Comparison of ENCODE assay signal across 28 cellular contexts in genomic region chr5:12162863-12163262, GRCh38.
"Had no signal": no experiment of that assay in that cellular context is flagged by ENCODE, and none has a peak within 500 bp of the region (broad histone marks: within the 10 kb centered on the region; RNA-seq: fewer than 3 reads in every experiment).

No MANE protein-coding gene starts in this region.

- H3K4me1 ChIP-seq: colonic mucosa, esophagus squamous epithelium, gastrocnemius medialis, heart right ventricle, left lung, lower lobe of right lung had no signal

- DNase-seq: colonic mucosa; cortex of kidney; effector CD8-positive, alpha-beta T cell; effector memory CD8-positive, alpha-beta T cell; endodermal cell; erythroblast; esophagus squamous epithelium; foreskin fibroblast; foreskin melanocyte; gastrocnemius medialis; glutamatergic neuron; head of caudate nucleus; heart right ventricle; hippocampal formation; left cardiac atrium; left lung; left ventricle myocardium superior; lower lobe of right lung; mesenchymal stem cell; mucosa of descending colon; naive B cell had no signal

- ATAC-seq: effector memory CD8-positive, alpha-beta T cell; esophagus mucosa; gastrocnemius medialis; heart right ventricle; left cardiac atrium; left lung; left ventricle myocardium superior; lower lobe of right lung; mucosa of descending colon had no signal

- FAIRE-seq: endometrium, islet of Langerhans, keratinocyte had no signal

- H3K36me3 ChIP-seq: colonic mucosa, esophagus squamous epithelium, gastrocnemius medialis, heart right ventricle, left lung, lower lobe of right lung had no signal

- H3K27me3 Mint-ChIP-seq: dendritic cell treated with granulocyte-macrophage colony-stimulating factor and Interleukin-4, amounts not matched to agents 40 ng/mL and 50 ng/mL, for 4 days; effector memory CD8-positive, alpha-beta T cell; naive B cell had no signal

- H3K27me3 ChIP-seq: colonic mucosa, esophagus squamous epithelium, gastrocnemius medialis, heart right ventricle, left lung had no signal

- H3K36me3 Mint-ChIP-seq: mesothelial cell of epicardium, naive B cell had no signal

- H3K4me3 Mint-ChIP-seq: dendritic cell treated with granulocyte-macrophage colony-stimulating factor and Interleukin-4, amounts not matched to agents 40 ng/mL and 50 ng/mL, for 4 days; effector memory CD8-positive, alpha-beta T cell; endodermal cell; mesothelial cell of epicardium; naive B cell had no signal

- H3K9me3 ChIP-seq: colonic mucosa, gastrocnemius medialis, lower lobe of right lung, mucosa of descending colon had no signal

- H3K27ac Mint-ChIP-seq: dendritic cell treated with granulocyte-macrophage colony-stimulating factor and Interleukin-4, amounts not matched to agents 40 ng/mL and 50 ng/mL, for 4 days; effector memory CD8-positive, alpha-beta T cell; endodermal cell; mesothelial cell of epicardium; naive B cell had no signal

- H3K4me1 Mint-ChIP-seq: endodermal cell, mesothelial cell of epicardium, naive B cell had no signal

- H3K27ac ChIP-seq: colonic mucosa, epithelial cell of prostate, esophagus squamous epithelium, gastrocnemius medialis, heart right ventricle, left lung, lower lobe of right lung had no signal

- H3K4me3 ChIP-seq: colonic mucosa, esophagus squamous epithelium, gastrocnemius medialis, heart right ventricle, left lung, lower lobe of right lung, mucosa of descending colon had no signal
